ENCODE assay signal across 8 cellular contexts in the genomic region with DNA sequence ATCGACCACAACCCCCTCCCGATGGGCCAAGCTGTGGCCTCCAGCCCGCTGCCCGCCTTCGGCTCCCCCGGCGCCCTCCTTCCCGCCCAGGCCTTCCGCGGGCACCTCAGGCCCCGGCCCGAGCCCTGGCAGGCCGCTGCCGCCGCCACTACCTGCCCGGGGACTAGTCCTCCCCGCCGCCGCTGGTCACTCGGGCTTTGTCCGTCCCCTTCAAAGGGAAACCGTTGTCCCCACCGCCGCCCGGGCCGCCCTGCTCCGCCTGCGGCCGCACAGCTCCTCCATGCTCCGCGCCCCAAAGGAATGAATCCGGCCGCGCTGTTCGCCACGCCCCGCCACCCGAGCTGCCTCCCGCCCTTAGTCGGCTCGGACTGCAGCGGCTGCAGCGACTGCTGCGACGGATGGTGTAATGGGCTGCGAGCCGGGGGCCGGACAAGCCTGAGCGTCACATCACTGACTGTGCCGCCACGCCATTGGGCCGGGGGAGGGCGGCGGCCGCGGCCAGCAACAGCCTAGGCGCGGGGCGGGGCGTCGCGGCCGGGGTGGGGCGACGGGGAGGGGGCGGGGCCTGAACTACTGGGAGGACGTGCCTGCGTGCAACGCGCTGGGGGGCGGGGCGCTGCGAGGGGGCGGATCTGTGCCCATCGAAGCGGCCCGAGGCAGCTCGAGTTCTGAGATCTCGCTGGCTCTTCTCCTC. TPM values are rescaled to one million over a fixed set of nuclear protein-coding genes. Genes with fewer than 3 reads are reported as not detected.
DNase-seq lines count a peak whose midpoint lies in the region; ATAC-seq and TF ChIP-seq lines count a peak whose summit lies in the region.

A gene with protein sequence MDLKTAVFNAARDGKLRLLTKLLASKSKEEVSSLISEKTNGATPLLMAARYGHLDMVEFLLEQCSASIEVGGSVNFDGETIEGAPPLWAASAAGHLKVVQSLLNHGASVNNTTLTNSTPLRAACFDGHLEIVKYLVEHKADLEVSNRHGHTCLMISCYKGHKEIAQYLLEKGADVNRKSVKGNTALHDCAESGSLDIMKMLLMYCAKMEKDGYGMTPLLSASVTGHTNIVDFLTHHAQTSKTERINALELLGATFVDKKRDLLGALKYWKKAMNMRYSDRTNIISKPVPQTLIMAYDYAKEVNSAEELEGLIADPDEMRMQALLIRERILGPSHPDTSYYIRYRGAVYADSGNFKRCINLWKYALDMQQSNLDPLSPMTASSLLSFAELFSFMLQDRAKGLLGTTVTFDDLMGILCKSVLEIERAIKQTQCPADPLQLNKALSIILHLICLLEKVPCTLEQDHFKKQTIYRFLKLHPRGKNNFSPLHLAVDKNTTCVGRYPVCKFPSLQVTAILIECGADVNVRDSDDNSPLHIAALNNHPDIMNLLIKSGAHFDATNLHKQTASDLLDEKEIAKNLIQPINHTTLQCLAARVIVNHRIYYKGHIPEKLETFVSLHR (minus strand): TSS at position 405 of the 694 bp plus-strand sequence. CDS start 1,282 bp downstream, outside the sequence.

- peak; percentile 99 for DNase-seq in GM12865 (ENCODE audit: low read depth)
- DNase-seq in NCI-H1417 treated with DMSO at 0.1 percent for 48 hours (lab: John Stamatoyannopoulos, UW), result peak; percentile 18
- DNase-seq in SW480 (ENCODE audit: low spot score), result peak; percentile 98
- DNase-seq in adipocyte (ENCODE audit: low read depth), result peak; percentile 99
- DNase-seq in cardiac septum (ENCODE audit: low spot score), result peak; percentile 99
- peak; percentile 95 for DNase-seq in pons (ENCODE audit: low spot score)
- DNase-seq in type B pancreatic cell (ENCODE audit: extremely low spot score, unreplicated experiment), result peak; percentile 98

- H3K4me1 Mint-ChIP-seq in type B pancreatic cell (ENCODE audit: unreplicated experiment), result peaks cover 26% of the 10 kb centered on the region

- H3K27me3 ChIP-seq in adipocyte (replicated peaks; ENCODE audit: control insufficient read depth, insufficient read depth, low read length), result no peaks in the 10 kb centered on the region

- peak within 1 kb of the TSS; percentile 98 for H3K4me3 Mint-ChIP-seq in type B pancreatic cell

- H3K4me3 ChIP-seq in GM12865 (ENCODE audit: low read depth, low read length) (peak within 1 kb of the TSS; percentile 79), adipocyte (ENCODE audit: low read length) (peak within 1 kb of the TSS; percentile 90)

- intact Hi-C loops in cardiac septum (cut with DNase I), result loop anchor here (1.0 to 10.0 kb wide), 5 partner anchors 82 to 290 kb away; a partner anchor contains a TSS

- H3K27ac Mint-ChIP-seq in type B pancreatic cell, result peak within 1 kb of the TSS; percentile 98

- peaks cover 24% of the 10 kb centered on the region for H3K36me3 ChIP-seq in adipocyte (ENCODE audit: control insufficient read depth, insufficient read depth, low read length, severe bottlenecking)

- TF ChIP-seq CTCF in GM12865 (IDR thresholded peaks at IDR 0.05; ENCODE audit: insufficient read depth, low read depth, low read length, missing control alignments), result no peak
- no peak for TF ChIP-seq CTCF in type B pancreatic cell (conservative IDR thresholded peaks at IDR 0.05)

- peak within 1 kb of the TSS; percentile 96 for H3K9ac ChIP-seq in adipocyte (ENCODE audit: low read length)

- peaks cover 9% of the 10 kb centered on the region for H3K9me3 ChIP-seq in adipocyte (ENCODE audit: control insufficient read depth, low read length)

- no peaks in the 10 kb centered on the region for H3K9me3 Mint-ChIP-seq in type B pancreatic cell

- no peaks in the 10 kb centered on the region for H3K27me3 Mint-ChIP-seq in type B pancreatic cell

- peaks cover 30% of the 10 kb centered on the region for H3K36me3 Mint-ChIP-seq in type B pancreatic cell

- peaks cover 16% of the 10 kb centered on the region for H3K4me1 ChIP-seq in adipocyte (ENCODE audit: control insufficient read depth, insufficient read depth, low read length)

- peak; percentile 95 for ATAC-seq in HG02763 (IDR thresholded peaks at IDR 0.05; ENCODE audit: unreplicated experiment)

RNA-seq across cellular contexts. Expression of the gene that starts here (rescaled TPM):
- total RNA-seq in cardiac septum, result 56.1 TPM
- 15.3 and 15.8 TPM in 2 replicates for total RNA-seq in type B pancreatic cell (ENCODE audit: low replicate concordance)

Comparison
In these comparisons a context has a peak if more than half of its experiments do, and no peak if none do; other contexts are left out.
1. Peak in every context shown above with its lines: DNase-seq, ATAC-seq and H3K4me3 ChIP-seq.
2. DNase-seq: peak in every context shown above with its lines; median percentile 99 in GM12865; 99 in adipocyte; 99 in cardiac septum; 98 in SW480; 98 in type B pancreatic cell; 95 in pons; 18 in NCI-H1417 treated with DMSO at 0.1 percent for 48 hours.